ENCODE assay signal across 8 cellular contexts in the genomic region with DNA sequence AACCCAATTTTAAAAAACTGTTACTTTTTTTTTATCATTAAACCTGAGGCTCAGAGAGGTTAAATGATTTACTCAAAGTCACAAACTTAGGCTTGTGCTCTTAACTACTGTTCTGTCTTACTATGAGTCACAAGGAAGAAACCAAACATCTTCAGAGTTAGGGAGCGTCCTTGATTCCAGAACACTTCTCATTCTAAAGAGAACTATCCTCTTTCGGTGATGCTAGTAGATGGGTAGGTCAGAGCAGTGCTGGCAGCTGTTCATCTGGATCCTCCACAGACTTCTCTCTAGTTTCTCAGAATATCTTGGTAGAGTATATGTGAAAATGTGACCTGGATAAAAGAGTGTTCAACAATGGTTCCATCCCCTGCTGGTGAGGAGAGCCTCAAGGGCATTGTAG. TPM values are rescaled to one million over a fixed set of nuclear protein-coding genes. Genes with fewer than 3 reads are reported as not detected.
DNase-seq lines count a peak whose midpoint lies in the region; ATAC-seq and TF ChIP-seq lines count a peak whose summit lies in the region.

No MANE protein-coding gene starts in this region.

- no peak overlapping the region for H3K18ac ChIP-seq in IMR-90 (ENCODE audit: low read depth, low read length)

- H3K9me3 ChIP-seq in IMR-90 (ENCODE audit: control insufficient read depth, insufficient read depth, low read length), result no peaks in the 10 kb centered on the region
- H3K9me3 ChIP-seq in psoas muscle, result no peaks in the 10 kb centered on the region

- H4K20me1 ChIP-seq in IMR-90 (ENCODE audit: insufficient read depth, low read length), result peaks cover 33% of the 10 kb centered on the region; the same call in 1 of the 2 replicates

- H4K91ac ChIP-seq in IMR-90 (ENCODE audit: insufficient read depth, low read depth, low read length), result no peak overlapping the region

- H3K4me3 ChIP-seq in IMR-90 (ENCODE audit: insufficient read depth, low read depth, low read length) (no peak overlapping the region), dorsolateral prefrontal cortex (peak overlapping the region in 57 of 59 donors; percentile 11 to 99 (median 92)), psoas muscle (peak overlapping the region; percentile 90)

- peaks cover 14% of the 10 kb centered on the region for H3K4me1 ChIP-seq in IMR-90 (ENCODE audit: control insufficient read depth, insufficient read depth, low read length)
- H3K4me1 ChIP-seq in psoas muscle, result peaks cover 74% of the 10 kb centered on the region

- H3K4me2 ChIP-seq in IMR-90 (ENCODE audit: low read depth, low read length), result peak overlapping the region; percentile 66

- no peak overlapping the region for H3K27ac ChIP-seq in IMR-90 (ENCODE audit: insufficient read depth, low read length)
- peak overlapping the region in 58 of 59 donors; percentile 5 to 99 (median 98) for H3K27ac ChIP-seq in dorsolateral prefrontal cortex
- peak overlapping the region; percentile 98 for H3K27ac ChIP-seq in psoas muscle

- H3K27me3 ChIP-seq in IMR-90 (ENCODE audit: control insufficient read depth, insufficient read depth, low read length) (no peaks in the 10 kb centered on the region), dorsolateral prefrontal cortex (no peaks in the 10 kb centered on the region), psoas muscle (ENCODE audit: insufficient read depth in 3 of 3, low read length in 2 of 3) (no peaks in the 10 kb centered on the region)

- TF ChIP-seq CTCF in IMR-90 (conservative IDR thresholded peaks at IDR 0.05; ENCODE audit: low read depth, low read length) (no peak), dorsolateral prefrontal cortex (IDR thresholded peaks at IDR 0.05 in 54 of 56, conservative IDR thresholded peaks at IDR 0.05 in 2 of 56; ENCODE audit: low read depth in 1 of 56, partially characterized antibody in 56 of 56) (peak in 3 of 56 donors; percentile 10 to 23 (median 16)), psoas muscle (IDR thresholded peaks at IDR 0.05) (no peak)

- no peak overlapping the region for H4K5ac ChIP-seq in IMR-90 (ENCODE audit: low read depth, low read length)

- TF ChIP-seq POLR2A in IMR-90 (IDR thresholded peaks at IDR 0.05; ENCODE audit: low read depth, low read length), result no peak

- H2AK5ac ChIP-seq in IMR-90 (ENCODE audit: low read depth, low read length), result no peak overlapping the region

- WGBS in IMR-90 (ENCODE audit: extremely low coverage in 2 of 2, insufficient read length in 1 of 2), 2 experiments, result no CpG with 5 or more reads among the region's 2 CpGs
- 16 to 56% (median 22%) methylated on average over 2 of the region's 2 CpGs for WGBS in psoas muscle, 3 donors

- H3K36me3 ChIP-seq in IMR-90 (ENCODE audit: control insufficient read depth, insufficient read depth, low read length), result peaks cover 4% of the 10 kb centered on the region; the same call in 1 of the 2 replicates
- H3K36me3 ChIP-seq in psoas muscle (ENCODE audit: insufficient read depth in 1 of 2, low read depth in 1 of 2), result peaks cover 0 to 14% of the 10 kb centered on the region in 2 donors

- peaks cover 17 to 58% of the 10 kb centered on the region in 2 experiments; a peak in 3 of 4 replicates for H3K79me1 ChIP-seq in IMR-90 (ENCODE audit: low read depth in 1 of 2, low read length in 2 of 2)

- no peak overlapping the region for H2BK120ac ChIP-seq in IMR-90 (ENCODE audit: low read depth, low read length)

- no peaks in the 10 kb centered on the region for H3K27me3 Mint-ChIP-seq in activated T-cell treated with anti-CD3 and anti-CD28 coated beads, Interleukin-2, amount 50 U/mL, for 4 hours (ENCODE audit: low read depth)

- H3K9me3 Mint-ChIP-seq in activated T-cell treated with anti-CD3 and anti-CD28 coated beads, Interleukin-2, amount 50 U/mL, for 4 hours, result no peaks in the 10 kb centered on the region

- intact Hi-C loops in IMR-90 (cut with micrococcal nuclease) (loop anchor here (10.0 kb wide), 2 partner anchors 777 to 857 kb away; no protein-coding TSS in a partner anchor), dorsolateral prefrontal cortex (cut with DNase I) (loop anchor here in 1 of 2 donors (5.0 kb wide), 1 partner anchor 36 kb away; a partner anchor contains a TSS), psoas muscle (cut with DNase I) (no loop called here)

- TF ChIP-seq RAD21 in IMR-90 (IDR thresholded peaks at IDR 0.05; ENCODE audit: low read length), result no peak

- peak overlapping the region; percentile 76 for H3K4me3 Mint-ChIP-seq in activated T-cell treated with anti-CD3 and anti-CD28 coated beads, Interleukin-2, amount 50 U/mL, for 4 hours

- peaks cover 13% of the 10 kb centered on the region for H3K36me3 Mint-ChIP-seq in activated T-cell treated with anti-CD3 and anti-CD28 coated beads, Interleukin-2, amount 50 U/mL, for 4 hours (ENCODE audit: insufficient read depth)

- H3K56ac ChIP-seq in IMR-90 (ENCODE audit: extremely low read depth, insufficient read depth, low read length), result no peak overlapping the region

- DNase-seq in activated T-cell treated with anti-CD3 and anti-CD28 coated beads, Interleukin-2, amount 50 U/mL, for 4 hours, result no peak
- DNase-seq in activated T-cell treated with anti-CD3 and anti-CD28 coated beads for 4 hours (no peak), IMR-90 (peak; percentile 70), dorsolateral prefrontal cortex (no peak), psoas muscle (no peak), NCI-H2196 (lab: John Stamatoyannopoulos, UW; ENCODE audit: unreplicated experiment) (no peak), NCI-H345 (lab: John Stamatoyannopoulos, UW) (no peak)

- POLR2A ChIA-PET in IMR-90 (lab: Charles Lee; ENCODE audit: unreplicated experiment), result no interaction called here

- peaks cover 73% of the 10 kb centered on the region for H3K4me1 Mint-ChIP-seq in activated T-cell treated with anti-CD3 and anti-CD28 coated beads, Interleukin-2, amount 50 U/mL, for 4 hours (ENCODE audit: low read depth)

- H2BK5ac ChIP-seq in IMR-90 (ENCODE audit: low read depth, low read length, poor library complexity, severe bottlenecking), result peak overlapping the region; percentile 1

- H3K14ac ChIP-seq in IMR-90 (replicated peaks; ENCODE audit: low read depth, low read length), result peak overlapping the region; percentile 16; the same call in 1 of the 2 replicates

- H3K9ac ChIP-seq in IMR-90 (ENCODE audit: low read depth, low read length), result no peak overlapping the region

- no peak overlapping the region for H2BK20ac ChIP-seq in IMR-90 (ENCODE audit: low read depth, low read length)

- CTCF ChIA-PET in IMR-90 (lab: Yijun Ruan, JAX), result interaction anchor here (0.5 to 0.6 kb wide), 2 partner anchors 751 to 790 kb away, joined by 3 to 6 read pairs; no protein-coding TSS in a partner anchor

- dilution Hi-C loops in IMR-90 (cut with HindIII; ENCODE audit: low sequenced_read_pairs, unreplicated experiment), result no loop called here

- no peak overlapping the region for H2AFZ ChIP-seq in IMR-90 (replicated peaks; ENCODE audit: low read length, poor library complexity)

- H2AK9ac ChIP-seq in IMR-90 (replicated peaks; ENCODE audit: low read depth, low read length, poor library complexity), result no peak overlapping the region

- peak overlapping the region; percentile 33; the same call in 1 of the 2 replicates for H3K23ac ChIP-seq in IMR-90 (ENCODE audit: low read depth, low read length)

- peak in 1 of 2 donors; percentile 16 for ATAC-seq in activated T-cell treated with anti-CD3 and anti-CD28 coated beads, Interleukin-2, amount 50 U/mL, for 4 hours
- ATAC-seq in IMR-90 (ENCODE audit: low read depth), result peak; percentile 10; the same call in 1 of the 2 replicates
- peak in 1 of 4 donors; percentile 14 for ATAC-seq in psoas muscle
- ATAC-seq in GM18867 (IDR thresholded peaks at IDR 0.05; ENCODE audit: unreplicated experiment), result no peak

- H4K8ac ChIP-seq in IMR-90 (ENCODE audit: low read depth in 2 of 2, low read length in 2 of 2), result no peak overlapping the region

- in situ Hi-C loops in IMR-90 (cut with MboI; ENCODE audit: low sequenced_read_pairs), result no loop called here

- H2BK15ac ChIP-seq in IMR-90 (ENCODE audit: low read depth, low read length), result no peak overlapping the region

- peaks cover 21% of the 10 kb centered on the region for H3K9me1 ChIP-seq in IMR-90 (ENCODE audit: insufficient read depth, low read length)

- no TSS peak for BruUV-seq in IMR-90 (replicated peaks; lab: Mats Ljungman, UMichigan)

- peak overlapping the region; percentile 9; the same call in 1 of the 2 replicates for H3K4ac ChIP-seq in IMR-90 (ENCODE audit: low read depth, low read length)

RNA-seq across cellular contexts. Expression of a gene that starts 3.3 kb away (rescaled TPM):
- total RNA-seq in activated T-cell treated with anti-CD3 and anti-CD28 coated beads, Interleukin-2, amount 50 U/mL, for 4 hours, result 10 to 100 TPM; 50.1 to 58.6 (median 58.5) TPM
- 98.8 and 126 TPM in 2 replicates for total RNA-seq in IMR-90 (2012; rRNA removed)
- polyA plus RNA-seq in IMR-90 (2012; rRNA removed), result 68.7 and 76.4 TPM in 2 replicates
- 25.4 and 55.0 TPM in 2 replicates for polyA plus RNA-seq in IMR-90 (2012; cell fraction: cytosol; rRNA removed)
- 14.4 and 22.8 TPM in 2 replicates for polyA plus RNA-seq in IMR-90 (2012; cell fraction: nucleus; rRNA removed; ENCODE audit: low replicate concordance)
- 100 to 1,000 TPM in 113 of 120 experiments, 10 to 100 TPM in 7; 51.3 to 182 (median 139) TPM for total RNA-seq in dorsolateral prefrontal cortex
- total RNA-seq in psoas muscle, result 100 to 1,000 TPM; 121 to 191 (median 156) TPM
- polyA plus RNA-seq in psoas muscle, result 100 to 1,000 TPM in 2 of 3 donors, 10 to 100 TPM in 1; 82.1 to 171 (median 146) TPM

RNA-seq across cellular contexts. Expression of a gene that starts 7.9 kb away (rescaled TPM):
- total RNA-seq in activated T-cell treated with anti-CD3 and anti-CD28 coated beads, Interleukin-2, amount 50 U/mL, for 4 hours, result 10 to 100 TPM; 59.3 to 62.6 (median 61.6) TPM
- 64.3 and 77.2 TPM in 2 replicates for total RNA-seq in IMR-90 (2012; rRNA removed)
- 42.6 and 51.8 TPM in 2 replicates for polyA plus RNA-seq in IMR-90 (2012; rRNA removed)
- 9.2 and 15.1 TPM in 2 replicates for polyA plus RNA-seq in IMR-90 (2012; cell fraction: cytosol; rRNA removed)
- 11.2 and 75.3 TPM in 2 replicates for polyA plus RNA-seq in IMR-90 (2012; cell fraction: nucleus; rRNA removed; ENCODE audit: low replicate concordance)
- total RNA-seq in dorsolateral prefrontal cortex, result 10 to 100 TPM; 45.9 to 99.3 (median 65.9) TPM
- total RNA-seq in psoas muscle, result 10 to 100 TPM; 32.7 to 44.6 (median 42.3) TPM
- polyA plus RNA-seq in psoas muscle, result 10 to 100 TPM; 20.5 to 59.3 (median 29.5) TPM

RNA-seq across cellular contexts. Expression of a gene that starts 34.4 kb away (rescaled TPM):
- total RNA-seq in activated T-cell treated with anti-CD3 and anti-CD28 coated beads, Interleukin-2, amount 50 U/mL, for 4 hours, result not detected
- not detected in 2 replicates for total RNA-seq in IMR-90 (2012; rRNA removed)
- polyA plus RNA-seq in IMR-90 (2012; rRNA removed), result not detected in 2 replicates
- polyA plus RNA-seq in IMR-90 (2012; cell fraction: cytosol; rRNA removed), result not detected in 2 replicates
- not detected in 2 replicates for polyA plus RNA-seq in IMR-90 (2012; cell fraction: nucleus; rRNA removed; ENCODE audit: low replicate concordance)
- total RNA-seq in dorsolateral prefrontal cortex, result 1 to 10 TPM in 7 of 120 experiments, under 1 TPM in 106, not detected in 7; 0.13 to 1.2 (median 0.44) TPM
- 100 to 1,000 TPM; 127 to 258 (median 174) TPM for total RNA-seq in psoas muscle
- 100 to 1,000 TPM in 2 of 3 donors, 1 to 10 TPM in 1; 9.0 to 133 (median 129) TPM for polyA plus RNA-seq in psoas muscle

RNA-seq across cellular contexts. Expression of a gene that starts 35.9 kb away (rescaled TPM):
- total RNA-seq in activated T-cell treated with anti-CD3 and anti-CD28 coated beads, Interleukin-2, amount 50 U/mL, for 4 hours, result 10 to 100 TPM; 21.0 to 27.4 (median 23.6) TPM
- total RNA-seq in IMR-90 (2012; rRNA removed) (39.1 and 57.5 TPM in 2 replicates), dorsolateral prefrontal cortex (10 to 100 TPM; 26.4 to 42.8 (median 33.8) TPM), psoas muscle (10 to 100 TPM; 23.0 to 31.5 (median 29.3) TPM)
- polyA plus RNA-seq in IMR-90 (2012; rRNA removed) (9.5 and 12.4 TPM in 2 replicates), psoas muscle (10 to 100 TPM in 2 of 3 donors, 1 to 10 TPM in 1; 6.7 to 25.9 (median 10.1) TPM)
- polyA plus RNA-seq in IMR-90 (2012; cell fraction: cytosol; rRNA removed), result 1.9 and 2.2 TPM in 2 replicates
- 3.2 and 16.3 TPM in 2 replicates for polyA plus RNA-seq in IMR-90 (2012; cell fraction: nucleus; rRNA removed; ENCODE audit: low replicate concordance)

Comparison
In these comparisons a context has a peak if more than half of its experiments do, and no peak if none do; other contexts are left out.
1. RNA of a gene that starts 34.4 kb away (total RNA-seq): 127 to 258 TPM in psoas muscle; 0.13 to 1.2 TPM in dorsolateral prefrontal cortex, not detected in activated T-cell treated with anti-CD3 and anti-CD28 coated beads, Interleukin-2, amount 50 U/mL, for 4 hours and not detected in IMR-90; every median in the first group is over 10 times any median in the second.